ENCODE assay signal across 25 cellular contexts in the genomic region with DNA sequence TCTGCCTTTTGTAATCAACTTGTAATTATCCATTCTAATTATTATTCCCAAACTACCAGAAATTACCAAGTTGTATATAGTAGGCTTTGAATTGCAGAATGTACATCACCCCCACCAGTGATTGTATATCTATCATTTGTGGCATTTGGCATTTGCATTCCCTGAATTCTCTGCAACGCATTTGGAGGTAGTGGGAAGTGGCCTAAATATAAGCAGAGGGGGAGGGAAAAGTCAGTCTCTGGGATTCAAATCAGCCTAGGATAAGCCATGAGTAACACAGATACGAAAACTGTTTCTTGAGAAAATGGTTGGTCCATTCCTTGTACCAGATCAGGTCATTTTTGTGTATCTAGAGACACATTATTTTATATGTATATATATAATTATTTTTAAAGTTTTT. TPM values are rescaled to one million over a fixed set of nuclear protein-coding genes. Genes with fewer than 3 reads are reported as not detected.
DNase-seq lines count a peak whose midpoint lies in the region; ATAC-seq and TF ChIP-seq lines count a peak whose summit lies in the region.
"Had no signal": no experiment of that assay in that cellular context is flagged by ENCODE, and none has a peak within 500 bp of the region (broad histone marks: within the 10 kb centered on the region; RNA-seq: fewer than 3 reads in every experiment).

No MANE protein-coding gene starts in this region.

- intact Hi-C loops in IMR-90 (cut with micrococcal nuclease): loop anchor here (5.0 kb wide), 4 partner anchors 101 to 586 kb away; no protein-coding TSS in a partner anchor

- H2AK5ac ChIP-seq in IMR-90 (ENCODE audit: low read depth, low read length) (no peak overlapping the region), neuronal stem cell (ENCODE audit: low read depth, low read length) (no peak overlapping the region)

- H3K14ac ChIP-seq in IMR-90 (replicated peaks; ENCODE audit: low read depth, low read length): peak overlapping the region; percentile 72
- H3K14ac ChIP-seq in neuronal stem cell (ENCODE audit: low read length): no peak overlapping the region

- no peaks in the 10 kb centered on the region; the same call in 1 of the 2 replicates for H3K27me3 ChIP-seq in IMR-90 (ENCODE audit: control insufficient read depth, insufficient read depth, low read length)
- no peaks in the 10 kb centered on the region for H3K27me3 ChIP-seq in endodermal cell (ENCODE audit: control insufficient read depth, insufficient read depth, low read length, poor library complexity, severe bottlenecking)
- H3K27me3 ChIP-seq in neuronal stem cell (ENCODE audit: control insufficient read depth in 3 of 3, insufficient read depth in 3 of 3, low read depth in 1 of 3, low read length in 3 of 3): peaks cover 0 to 3% (median 0%) of the 10 kb centered on the region in 3 experiments
- H3K27me3 ChIP-seq: BE2C, MG63 had no signal

- H2BK5ac ChIP-seq in IMR-90 (ENCODE audit: low read depth, low read length, poor library complexity, severe bottlenecking): no peak overlapping the region
- no peak overlapping the region for H2BK5ac ChIP-seq in neuronal stem cell (ENCODE audit: low read length)

- in situ Hi-C loops in IMR-90 (cut with MboI; ENCODE audit: low sequenced_read_pairs): no loop called here

- no peak overlapping the region for H2AFZ ChIP-seq in IMR-90 (replicated peaks; ENCODE audit: low read length, poor library complexity)
- peak overlapping the region; percentile 43 for H2AFZ ChIP-seq in neuronal stem cell (ENCODE audit: low read length)
- H2AFZ ChIP-seq: GM23248, PC-9 had no signal

- peak overlapping the region; percentile 76; the same call in 1 of the 2 replicates for H3K23ac ChIP-seq in IMR-90 (ENCODE audit: low read depth, low read length)
- no peak overlapping the region for H3K23ac ChIP-seq in neuronal stem cell (ENCODE audit: low read depth, low read length, poor library complexity)

- H3K4me2 ChIP-seq in IMR-90 (ENCODE audit: low read depth, low read length) (no peak overlapping the region), neuronal stem cell (ENCODE audit: insufficient read depth, low read length, poor library complexity, severe bottlenecking) (no peak overlapping the region)
- H3K4me2 ChIP-seq: PC-9 had no signal

- H4K91ac ChIP-seq in IMR-90 (ENCODE audit: insufficient read depth, low read depth, low read length) (peak overlapping the region; percentile 90), neuronal stem cell (ENCODE audit: low read depth, low read length, poor library complexity) (no peak overlapping the region)

- peak; percentile 75 for DNase-seq in EH (ENCODE audit: low read depth)
- peak; percentile 42 for DNase-seq in IMR-90
- no peak for DNase-seq in endodermal cell
- no peak for DNase-seq in neuronal stem cell (ENCODE audit: low spot score)
- DNase-seq in progenitor cell of endocrine pancreas (ENCODE audit: low spot score, unreplicated experiment): no peak
- DNase-seq: BE2C, DMS53, GM23248, MG63, NCI-H1048, NCI-H1417 treated with DMSO at 0.1 percent for 48 hours, NCI-H187 treated with DMSO at 0.1 percent for 48 hours, NCI-H2107, NCI-H510A, NCI-H748 treated with DMSO at 0.1 percent for 48 hours, PC-9, RPMI8226, SHP77 treated with DMSO at 0.1 percent for 48 hours, SW 1271 had no signal

- H3K9me3 ChIP-seq in IMR-90 (ENCODE audit: control insufficient read depth, insufficient read depth, low read length) (no peaks in the 10 kb centered on the region), endodermal cell (ENCODE audit: control insufficient read depth, low read length) (no peaks in the 10 kb centered on the region), neuronal stem cell (replicated peaks in 1 of 2; ENCODE audit: control insufficient read depth in 2 of 2, insufficient read depth in 1 of 2, low read depth in 1 of 2, low read length in 2 of 2) (no peaks in the 10 kb centered on the region)
- H3K9me3 ChIP-seq: BE2C, MG63 had no signal

- no peak overlapping the region for H2AK9ac ChIP-seq in IMR-90 (replicated peaks; ENCODE audit: low read depth, low read length, poor library complexity)

- no TSS peak for BruUV-seq in IMR-90 (replicated peaks; lab: Mats Ljungman, UMichigan)

- H4K5ac ChIP-seq in IMR-90 (ENCODE audit: low read depth, low read length): no peak overlapping the region

- H3K18ac ChIP-seq in IMR-90 (ENCODE audit: low read depth, low read length): no peak overlapping the region
- H3K18ac ChIP-seq in neuronal stem cell (ENCODE audit: low read length): no peak overlapping the region

- no peaks in the 10 kb centered on the region for H4K20me1 ChIP-seq in IMR-90 (ENCODE audit: insufficient read depth, low read length)

- TF ChIP-seq CTCF in IMR-90 (conservative IDR thresholded peaks at IDR 0.05; ENCODE audit: low read depth, low read length) (no peak), endodermal cell (conservative IDR thresholded peaks at IDR 0.05) (no peak), progenitor cell of endocrine pancreas (IDR thresholded peaks at IDR 0.05; ENCODE audit: unreplicated experiment) (no peak)

- no peak overlapping the region for H3K4me3 ChIP-seq in IMR-90 (ENCODE audit: insufficient read depth, low read depth, low read length)
- no peak overlapping the region for H3K4me3 ChIP-seq in endodermal cell (ENCODE audit: low read length)
- no peak overlapping the region for H3K4me3 ChIP-seq in neuronal stem cell (ENCODE audit: low read length in 2 of 2)
- H3K4me3 ChIP-seq: GM12878, GM23248, K562, MG63, PC-9, SK-N-MC had no signal

- H3K36me3 Mint-ChIP-seq in endodermal cell (ENCODE audit: low read depth): no peaks in the 10 kb centered on the region
- H3K36me3 Mint-ChIP-seq in progenitor cell of endocrine pancreas (ENCODE audit: insufficient read depth): no peaks in the 10 kb centered on the region

- TF ChIP-seq RAD21 in IMR-90 (IDR thresholded peaks at IDR 0.05; ENCODE audit: low read length): no peak

- no peak overlapping the region for H2BK12ac ChIP-seq in neuronal stem cell (ENCODE audit: low read length)

- H3K4ac ChIP-seq in IMR-90 (ENCODE audit: low read depth, low read length) (peak overlapping the region; percentile 77), neuronal stem cell (ENCODE audit: low read length) (no peak overlapping the region)

- peak overlapping the region; percentile 84 for H2BK20ac ChIP-seq in IMR-90 (ENCODE audit: low read depth, low read length)

- WGBS in IMR-90 (ENCODE audit: extremely low coverage in 2 of 2, insufficient read length in 1 of 2), 2 experiments: no CpG with 5 or more reads among the region's 2 CpGs
- WGBS in endodermal cell (ENCODE audit: insufficient coverage in 1 of 2, insufficient read length in 1 of 2), 2 experiments: 84 to 100% methylated on average over 1 to 2 of the region's 2 CpGs
- no CpG with 5 or more reads among the region's 2 CpGs for WGBS in neuronal stem cell (ENCODE audit: extremely low coverage in 2 of 2, insufficient read length in 2 of 2, insufficient replicate concordance in 1 of 2), 2 donors

- no peak overlapping the region for H3K4me3 Mint-ChIP-seq in endodermal cell
- no peak overlapping the region for H3K4me3 Mint-ChIP-seq in progenitor cell of endocrine pancreas (ENCODE audit: low read depth)

- no peak for TF ChIP-seq POLR2A in IMR-90 (IDR thresholded peaks at IDR 0.05; ENCODE audit: low read depth, low read length)

- H3K36me3 ChIP-seq in IMR-90 (ENCODE audit: control insufficient read depth, insufficient read depth, low read length) (no peaks in the 10 kb centered on the region), endodermal cell (ENCODE audit: control insufficient read depth, insufficient read depth, low read length) (no peaks in the 10 kb centered on the region), neuronal stem cell (replicated peaks in 1 of 2; ENCODE audit: control insufficient read depth in 2 of 2, insufficient read depth in 2 of 2, low read length in 2 of 2) (no peaks in the 10 kb centered on the region)
- H3K36me3 ChIP-seq: BE2C, MG63 had no signal

- H3K27ac ChIP-seq in IMR-90 (ENCODE audit: insufficient read depth, low read length) (peak overlapping the region; percentile 54; the same call in 1 of the 2 replicates), endodermal cell (ENCODE audit: low read depth, low read length) (peak overlapping the region; percentile 40), neuronal stem cell (replicated peaks; ENCODE audit: low read length) (no peak overlapping the region)
- H3K27ac ChIP-seq: GM23248, PC-9, SK-N-MC had no signal

- ATAC-seq in IMR-90 (ENCODE audit: low read depth) (peak; percentile 71), GM19324 (IDR thresholded peaks at IDR 0.05; ENCODE audit: low FRiP score, unreplicated experiment) (no peak), HG03025 (IDR thresholded peaks at IDR 0.05; ENCODE audit: low FRiP score, unreplicated experiment) (no peak)
- ATAC-seq: GM12878, HCT116, K562 had no signal

- POLR2A ChIA-PET in IMR-90 (lab: Charles Lee; ENCODE audit: unreplicated experiment): no interaction called here

- H3K79me1 ChIP-seq in IMR-90 (ENCODE audit: low read depth in 1 of 2, low read length in 2 of 2) (no peaks in the 10 kb centered on the region; a peak in 1 of 4 replicates), neuronal stem cell (ENCODE audit: low read depth, low read length) (no peaks in the 10 kb centered on the region)

- no peak overlapping the region for H3K9ac ChIP-seq in IMR-90 (ENCODE audit: low read depth, low read length)
- H3K9ac ChIP-seq in endodermal cell (ENCODE audit: extremely low read depth, low read length, poor library complexity, severe bottlenecking): no peak overlapping the region
- H3K9ac ChIP-seq in neuronal stem cell (ENCODE audit: low read depth, low read length, poor library complexity): no peak overlapping the region
- H3K9ac ChIP-seq: GM23248 had no signal

- H3K9me3 Mint-ChIP-seq in endodermal cell (no peaks in the 10 kb centered on the region), progenitor cell of endocrine pancreas (ENCODE audit: low read depth) (no peaks in the 10 kb centered on the region)

- H2BK15ac ChIP-seq in IMR-90 (ENCODE audit: low read depth, low read length) (peak overlapping the region; percentile 66; the same call in 1 of the 3 replicates), neuronal stem cell (ENCODE audit: low read length) (no peak overlapping the region)

- CTCF ChIA-PET in IMR-90 (lab: Yijun Ruan, JAX): interaction anchor here (0.5 kb wide), 1 partner anchor 213 kb away, joined by 3 read pairs; no protein-coding TSS in a partner anchor

- H3K56ac ChIP-seq in IMR-90 (ENCODE audit: extremely low read depth, insufficient read depth, low read length): peak overlapping the region; percentile 41; the same call in 1 of the 2 replicates

- H3K4me1 Mint-ChIP-seq in endodermal cell: peaks cover 6% of the 10 kb centered on the region
- peaks cover 2% of the 10 kb centered on the region for H3K4me1 Mint-ChIP-seq in progenitor cell of endocrine pancreas (ENCODE audit: low read depth)

- peaks cover 5% of the 10 kb centered on the region for H3K27me3 Mint-ChIP-seq in endodermal cell (ENCODE audit: insufficient read depth)
- peaks cover 3% of the 10 kb centered on the region for H3K27me3 Mint-ChIP-seq in progenitor cell of endocrine pancreas

- H3K27ac Mint-ChIP-seq in endodermal cell (no peak overlapping the region), progenitor cell of endocrine pancreas (no peak overlapping the region)

- dilution Hi-C loops in IMR-90 (cut with HindIII; ENCODE audit: low sequenced_read_pairs, unreplicated experiment): no loop called here

- H3K4me1 ChIP-seq in IMR-90 (ENCODE audit: control insufficient read depth, insufficient read depth, low read length) (peaks cover 23% of the 10 kb centered on the region), endodermal cell (ENCODE audit: control insufficient read depth, insufficient read depth, low read length) (no peaks in the 10 kb centered on the region), neuronal stem cell (ENCODE audit: control insufficient read depth in 2 of 2, insufficient read depth in 1 of 2, low read depth in 1 of 2, low read length in 2 of 2) (peaks cover 4 to 7% of the 10 kb centered on the region in 2 donors)
- H3K4me1 ChIP-seq: BE2C had no signal

- H3K9me1 ChIP-seq in IMR-90 (ENCODE audit: insufficient read depth, low read length): peaks cover 7% of the 10 kb centered on the region

- peak overlapping the region; percentile 19 to 74; a peak in 2 of 4 replicates for H4K8ac ChIP-seq in IMR-90 (ENCODE audit: low read depth in 2 of 2, low read length in 2 of 2)
- no peak overlapping the region for H4K8ac ChIP-seq in neuronal stem cell (ENCODE audit: low read depth, low read length)

- H2BK120ac ChIP-seq in IMR-90 (ENCODE audit: low read depth, low read length): peak overlapping the region; percentile 82
- no peak overlapping the region for H2BK120ac ChIP-seq in neuronal stem cell (ENCODE audit: low read depth, low read length)

RNA-seq across cellular contexts. Expression of a gene that starts 20.7 kb away (rescaled TPM):
- 10.9 and 14.2 TPM in 2 replicates for total RNA-seq in IMR-90 (2012; rRNA removed)
- 4.4 and 5.7 TPM in 2 replicates for polyA plus RNA-seq in IMR-90 (2012; rRNA removed)
- polyA plus RNA-seq in IMR-90 (2012; cell fraction: cytosol; rRNA removed): 1.1 and 1.5 TPM in 2 replicates
- 3.2 and 8.6 TPM in 2 replicates for polyA plus RNA-seq in IMR-90 (2012; cell fraction: nucleus; rRNA removed; ENCODE audit: low replicate concordance)
- total RNA-seq in endodermal cell: 10 to 100 TPM; 19.4 to 19.8 TPM
- polyA plus RNA-seq in endodermal cell (2013, experiment 1 of 2): 18.2 TPM
- polyA plus RNA-seq in endodermal cell (2013, experiment 2 of 2): 16.6 TPM
- 11.3 TPM for polyA plus RNA-seq in neuronal stem cell (2013, experiment 1 of 2)
- 11.2 TPM for polyA plus RNA-seq in neuronal stem cell (2013, experiment 2 of 2)
- total RNA-seq in progenitor cell of endocrine pancreas: 18.4 and 18.6 TPM in 2 replicates

RNA-seq across cellular contexts. Expression of a gene that starts 37.2 kb away (rescaled TPM):
- 1.7 and 2.2 TPM in 2 replicates for total RNA-seq in IMR-90 (2012; rRNA removed)
- 1.3 and 2.6 TPM in 2 replicates for polyA plus RNA-seq in IMR-90 (2012; rRNA removed)
- 0.66 and 2.2 TPM in 2 replicates for polyA plus RNA-seq in IMR-90 (2012; cell fraction: cytosol; rRNA removed)
- 2.8 and 5.6 TPM in 2 replicates for polyA plus RNA-seq in IMR-90 (2012; cell fraction: nucleus; rRNA removed; ENCODE audit: low replicate concordance)
- 1 to 10 TPM; 1.4 to 1.9 TPM for total RNA-seq in endodermal cell
- 3.3 TPM for polyA plus RNA-seq in endodermal cell (2013, experiment 1 of 2)
- 3.4 TPM for polyA plus RNA-seq in endodermal cell (2013, experiment 2 of 2)
- 2.6 TPM for polyA plus RNA-seq in neuronal stem cell (2013, experiment 1 of 2)
- polyA plus RNA-seq in neuronal stem cell (2013, experiment 2 of 2): 2.6 TPM
- 4.4 and 5.8 TPM in 2 replicates for total RNA-seq in progenitor cell of endocrine pancreas

Comparison
In these comparisons a context has a peak if more than half of its experiments do, and no peak if none do; other contexts are left out.
1. DNase-seq: peak in EH (single experiment) and IMR-90 (single experiment); none in endodermal cell (single experiment), neuronal stem cell (single experiment) and progenitor cell of endocrine pancreas (single experiment).